In the genomic region with DNA sequence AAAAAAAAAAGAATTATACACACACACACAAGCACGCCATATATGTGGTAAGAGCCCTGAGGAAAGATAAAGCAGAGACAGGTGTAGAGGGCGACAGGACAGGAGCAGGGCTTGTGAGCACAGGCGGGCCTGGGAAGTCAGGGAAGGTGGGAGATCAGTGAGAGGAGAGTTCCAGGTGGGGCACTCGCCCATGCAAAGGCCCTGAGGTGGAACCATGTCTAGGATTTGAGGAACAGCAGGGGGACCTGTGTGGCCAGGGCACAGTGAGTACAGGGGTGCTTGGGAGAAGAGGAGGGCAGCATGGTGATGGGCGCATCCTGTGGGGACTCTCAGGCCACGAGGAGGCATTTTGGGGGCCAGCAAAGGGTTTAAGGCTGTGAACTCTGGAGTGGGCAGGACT, we compare ENCODE assay signal across 1 cellular context.
A peak's percentile ranks its signal among the peaks of the same experiment; 100 is the strongest.
TF ChIP-seq lines count a peak whose summit lies in the region.

No MANE protein-coding gene starts in this region.

TF ChIP-seq in HEK293, 187 proteins besides CTCF, POLR2A, EP300 and RAD21:
- TF ChIP-seq, protein P1, sequence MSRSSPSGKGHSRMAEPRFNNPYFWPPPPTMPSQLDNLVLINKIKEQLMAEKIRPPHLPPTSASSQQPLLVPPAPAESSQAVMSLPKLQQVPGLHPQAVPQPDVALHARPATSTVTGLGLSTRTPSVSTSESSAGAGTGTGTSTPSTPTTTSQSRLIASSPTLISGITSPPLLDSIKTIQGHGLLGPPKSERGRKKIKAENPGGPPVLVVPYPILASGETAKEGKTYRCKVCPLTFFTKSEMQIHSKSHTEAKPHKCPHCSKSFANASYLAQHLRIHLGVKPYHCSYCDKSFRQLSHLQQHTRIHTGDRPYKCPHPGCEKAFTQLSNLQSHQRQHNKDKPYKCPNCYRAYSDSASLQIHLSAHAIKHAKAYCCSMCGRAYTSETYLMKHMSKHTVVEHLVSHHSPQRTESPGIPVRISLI (tag by site-specific recombination; IDR thresholded peaks at IDR 0.05), result peak; percentile 38; the same call in 1 of the 2 replicates
- no peak for TF ChIP-seq ZNF335 (tag by site-specific recombination; conservative IDR thresholded peaks at IDR 0.05)
- TF ChIP-seq ZIC2 (tag by site-specific recombination; IDR thresholded peaks at IDR 0.05), result no peak
- TF ChIP-seq ZNF274 (IDR thresholded peaks at IDR 0.05; ENCODE audit: low read length), result no peak
- no peak for TF ChIP-seq ZNF274 (tag by site-specific recombination; IDR thresholded peaks at IDR 0.05; ENCODE audit: borderline replicate concordance)
- peak; percentile 97 for TF ChIP-seq ZNF623 (tag by site-specific recombination; IDR thresholded peaks at IDR 0.05)
- TF ChIP-seq, protein P2, sequence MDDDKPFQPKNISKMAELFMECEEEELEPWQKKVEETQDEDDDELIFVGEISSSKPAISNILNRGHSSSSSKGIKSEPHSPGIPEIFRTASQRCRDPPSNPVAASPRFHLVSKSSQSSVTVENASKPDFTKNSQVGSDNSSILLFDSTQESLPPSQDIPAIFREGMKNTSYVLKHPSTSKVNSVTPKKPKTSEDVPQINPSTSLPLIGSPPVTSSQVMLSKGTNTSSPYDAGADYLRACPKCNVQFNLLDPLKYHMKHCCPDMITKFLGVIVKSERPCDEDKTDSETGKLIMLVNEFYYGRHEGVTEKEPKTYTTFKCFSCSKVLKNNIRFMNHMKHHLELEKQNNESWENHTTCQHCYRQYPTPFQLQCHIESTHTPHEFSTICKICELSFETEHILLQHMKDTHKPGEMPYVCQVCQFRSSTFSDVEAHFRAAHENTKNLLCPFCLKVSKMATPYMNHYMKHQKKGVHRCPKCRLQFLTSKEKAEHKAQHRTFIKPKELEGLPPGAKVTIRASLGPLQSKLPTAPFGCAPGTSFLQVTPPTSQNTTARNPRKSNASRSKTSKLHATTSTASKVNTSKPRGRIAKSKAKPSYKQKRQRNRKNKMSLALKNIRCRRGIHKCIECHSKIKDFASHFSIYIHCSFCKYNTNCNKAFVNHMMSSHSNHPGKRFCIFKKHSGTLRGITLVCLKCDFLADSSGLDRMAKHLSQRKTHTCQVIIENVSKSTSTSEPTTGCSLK (tag by site-specific recombination; IDR thresholded peaks at IDR 0.05), result no peak
- TF ChIP-seq KLF1 (tag by site-specific recombination; IDR thresholded peaks at IDR 0.05), result no peak
- TF ChIP-seq ZNF654 (tag by site-specific recombination; IDR thresholded peaks at IDR 0.05; ENCODE audit: low read depth), result no peak
- TF ChIP-seq SP2 (tag by site-specific recombination; IDR thresholded peaks at IDR 0.05), result no peak
- no peak for TF ChIP-seq ZNF585B (tag by site-specific recombination; IDR thresholded peaks at IDR 0.05)
- TF ChIP-seq, protein P3, sequence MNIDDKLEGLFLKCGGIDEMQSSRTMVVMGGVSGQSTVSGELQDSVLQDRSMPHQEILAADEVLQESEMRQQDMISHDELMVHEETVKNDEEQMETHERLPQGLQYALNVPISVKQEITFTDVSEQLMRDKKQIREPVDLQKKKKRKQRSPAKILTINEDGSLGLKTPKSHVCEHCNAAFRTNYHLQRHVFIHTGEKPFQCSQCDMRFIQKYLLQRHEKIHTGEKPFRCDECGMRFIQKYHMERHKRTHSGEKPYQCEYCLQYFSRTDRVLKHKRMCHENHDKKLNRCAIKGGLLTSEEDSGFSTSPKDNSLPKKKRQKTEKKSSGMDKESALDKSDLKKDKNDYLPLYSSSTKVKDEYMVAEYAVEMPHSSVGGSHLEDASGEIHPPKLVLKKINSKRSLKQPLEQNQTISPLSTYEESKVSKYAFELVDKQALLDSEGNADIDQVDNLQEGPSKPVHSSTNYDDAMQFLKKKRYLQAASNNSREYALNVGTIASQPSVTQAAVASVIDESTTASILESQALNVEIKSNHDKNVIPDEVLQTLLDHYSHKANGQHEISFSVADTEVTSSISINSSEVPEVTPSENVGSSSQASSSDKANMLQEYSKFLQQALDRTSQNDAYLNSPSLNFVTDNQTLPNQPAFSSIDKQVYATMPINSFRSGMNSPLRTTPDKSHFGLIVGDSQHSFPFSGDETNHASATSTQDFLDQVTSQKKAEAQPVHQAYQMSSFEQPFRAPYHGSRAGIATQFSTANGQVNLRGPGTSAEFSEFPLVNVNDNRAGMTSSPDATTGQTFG (tag by site-specific recombination; IDR thresholded peaks at IDR 0.05; ENCODE audit: borderline replicate concordance), result no peak
- TF ChIP-seq ZBTB20 (tag by site-specific recombination; IDR thresholded peaks at IDR 0.05), result no peak
